8 cellular contexts compared by ENCODE assay signal in genomic region chr1:1399187-1399869, GRCh38. TPM values are rescaled to one million over a fixed set of nuclear protein-coding genes. Genes with fewer than 3 reads are reported as not detected.
DNase-seq lines count a peak whose midpoint lies in the region; ATAC-seq and TF ChIP-seq lines count a peak whose summit lies in the region.

Gene CCNL2 (minus strand): TSS chr1:1399335. CDS start chr1:1399306, 29 bp downstream.

- 0% methylated on average over 12 of the region's 86 CpGs for whole genome bisulfite sequencing in right lobe of liver (ENCODE audit: insufficient coverage, low coverage, low lambda C conversion rate, missing lambda C conversion rate)

- ATAC-seq in CD4-positive, CD25-positive, alpha-beta regulatory T cell (ENCODE audit: low read depth in 2 of 2) = peak; percentile 97
- ATAC-seq in GM19397 (IDR thresholded peaks at IDR 0.05; ENCODE audit: unreplicated experiment) (peak; percentile 89), HG03571 (IDR thresholded peaks at IDR 0.05; ENCODE audit: unreplicated experiment) (peak; percentile 93), right lobe of liver (peak; percentile 87 to 94 (median 90))

- peaks cover 30% of the 10 kb centered on the region for H3K4me1 ChIP-seq in CD4-positive, CD25-positive, alpha-beta regulatory T cell (ENCODE audit: control insufficient read depth, insufficient read depth, low read length, poor library complexity, severe bottlenecking)
- H3K4me1 ChIP-seq in right lobe of liver = peaks cover 0 to 43% (median 9%) of the 10 kb centered on the region in 4 donors

- no peaks in the 10 kb centered on the region for H3K9me3 Mint-ChIP-seq in CD4-positive, CD25-positive, alpha-beta regulatory T cell

- peak; percentile 44 to 62 (median 51) for TF ChIP-seq CTCF in right lobe of liver (IDR thresholded peaks at IDR 0.05)

- TF ChIP-seq POLR2A in right lobe of liver (IDR thresholded peaks at IDR 0.05) = peak; percentile 68

- peak within 1 kb of the TSS; percentile 88 for H3K4me3 ChIP-seq in CD4-positive, CD25-positive, alpha-beta regulatory T cell (ENCODE audit: low read depth, low read length)
- peak within 1 kb of the TSS; percentile 99 to 100 (median 100) for H3K4me3 ChIP-seq in right lobe of liver

- no peaks in the 10 kb centered on the region for H3K27me3 Mint-ChIP-seq in CD4-positive, CD25-positive, alpha-beta regulatory T cell

- H3K9me3 ChIP-seq in CD4-positive, CD25-positive, alpha-beta regulatory T cell (ENCODE audit: control insufficient read depth in 2 of 2, low read length in 2 of 2) = no peaks in the 10 kb centered on the region
- no peaks in the 10 kb centered on the region for H3K9me3 ChIP-seq in right lobe of liver

- no peaks in the 10 kb centered on the region for H3K27me3 ChIP-seq in CD4-positive, CD25-positive, alpha-beta regulatory T cell (ENCODE audit: control insufficient read depth, insufficient read depth, low read length)
- H3K27me3 ChIP-seq in right lobe of liver = no peaks in the 10 kb centered on the region

- peak within 1 kb of the TSS; percentile 83 for H3K27ac ChIP-seq in CD4-positive, CD25-positive, alpha-beta regulatory T cell (ENCODE audit: insufficient read depth, low read length, poor library complexity, severe bottlenecking)
- peak within 1 kb of the TSS; percentile 75 to 81 (median 76) for H3K27ac ChIP-seq in right lobe of liver

- intact Hi-C loops in right lobe of liver (cut with DNase I) = no loop called here

- peaks cover 52% of the 10 kb centered on the region for H3K36me3 ChIP-seq in CD4-positive, CD25-positive, alpha-beta regulatory T cell (ENCODE audit: control insufficient read depth, insufficient read depth, low read length)
- peaks cover 0 to 58% (median 17%) of the 10 kb centered on the region in 4 donors for H3K36me3 ChIP-seq in right lobe of liver

- H3K4me1 Mint-ChIP-seq in CD4-positive, CD25-positive, alpha-beta regulatory T cell = peaks cover 0 to 68% (median 30%) of the 10 kb centered on the region in 4 donors

- peak within 1 kb of the TSS; percentile 92 to 100 (median 94) for H3K4me3 Mint-ChIP-seq in CD4-positive, CD25-positive, alpha-beta regulatory T cell

- peaks cover 27% of the 10 kb centered on the region for H3K36me3 Mint-ChIP-seq in CD4-positive, CD25-positive, alpha-beta regulatory T cell

- peak; percentile 99 to 100 (median 99) for DNase-seq in CD4-positive, CD25-positive, alpha-beta regulatory T cell
- DNase-seq in NCI-H774 (lab: John Stamatoyannopoulos, UW) = peak; percentile 90
- DNase-seq in activated CD4-positive, alpha-beta T cell treated with anti-CD3 and anti-CD28 coated beads, Interleukin-2, amount 50 U/mL, for 48 hours = peak; percentile 99
- DNase-seq in dermis microvascular lymphatic vessel endothelial cell (ENCODE audit: low read depth in 2 of 2) = peak; percentile 93 to 98
- peak; percentile 99 for DNase-seq in right lobe of liver
- peak; percentile 99 for DNase-seq in stimulated activated CD4-positive, alpha-beta T cell treated with anti-CD3 and anti-CD28 coated beads, Interleukin-4, amount 100 ng/mL, for 4 hours

- peak within 1 kb of the TSS; percentile 93 to 95 (median 93) for H3K27ac Mint-ChIP-seq in CD4-positive, CD25-positive, alpha-beta regulatory T cell

RNA-seq across cellular contexts. Expression of gene CCNL2, which starts in this region (rescaled TPM):
- total RNA-seq in CD4-positive, CD25-positive, alpha-beta regulatory T cell = 287 TPM
- 10 to 100 TPM; 17.6 to 24.6 (median 21.4) TPM for polyA plus RNA-seq in CD4-positive, CD25-positive, alpha-beta regulatory T cell
- 44.2 and 73.3 TPM in 2 replicates for total RNA-seq in dermis microvascular lymphatic vessel endothelial cell
- 100 to 1,000 TPM in 4 of 6 experiments, 10 to 100 TPM in 2; 80.8 to 127 (median 101) TPM for total RNA-seq in right lobe of liver

Comparison
In these comparisons a context has a peak if more than half of its experiments do, and no peak if none do; other contexts are left out.
1. Peak in every context shown above with its lines: DNase-seq, ATAC-seq, H3K4me3 ChIP-seq and H3K27ac ChIP-seq.